Comparison of ENCODE assay signal across 8 cellular contexts in genomic region chr19:36605101-36605838, GRCh38. TPM values are rescaled to one million over a fixed set of nuclear protein-coding genes. Genes with fewer than 3 reads are reported as not detected.
DNase-seq lines count a peak whose midpoint lies in the region; ATAC-seq and TF ChIP-seq lines count a peak whose summit lies in the region.

Gene ZNF382, plus strand, starts transcription at chr19:36605313. Its CDS starts 4,602 bp downstream, at chr19:36609915.

- peak within 1 kb of the TSS; percentile 55 to 85 for H3K4me3 ChIP-seq in gastroesophageal sphincter
- H3K4me3 ChIP-seq in neutrophil (ENCODE audit: low read depth in 1 of 2, low read length in 1 of 2) = peak within 1 kb of the TSS; percentile 75 to 79
- H3K4me3 ChIP-seq in subcutaneous abdominal adipose tissue (ENCODE audit: low read depth in 1 of 5, low read length in 5 of 5) = peak within 1 kb of the TSS; percentile 77 to 92 (median 82)

- TF ChIP-seq POLR2A in gastroesophageal sphincter (IDR thresholded peaks at IDR 0.05) = peak; percentile 34 to 41

- peaks cover 0 to 27% of the 10 kb centered on the region in 2 donors for H3K36me3 ChIP-seq in gastroesophageal sphincter
- H3K36me3 ChIP-seq in neutrophil = no peaks in the 10 kb centered on the region
- H3K36me3 ChIP-seq in subcutaneous abdominal adipose tissue (ENCODE audit: control insufficient read depth in 5 of 5, insufficient read depth in 5 of 5, low read length in 5 of 5) = peaks cover 0 to 20% (median 9%) of the 10 kb centered on the region in 5 donors

- WGBS in gastroesophageal sphincter (ENCODE audit: low coverage in 1 of 2), 2 donors = 8% methylated on average over 4 of the region's 72 CpGs; no CpG with 5 or more reads in 1 of the 2 donors

- POLR2A ChIA-PET in RWPE1 (lab: Yijun Ruan, JAX; ENCODE audit: low non-redundant PET) = no interaction called here

- H3K9ac ChIP-seq in subcutaneous abdominal adipose tissue (ENCODE audit: low read length in 5 of 5) = peak within 1 kb of the TSS in 4 of 5 donors; percentile 29 to 89 (median 82)

- DNase-seq in DMS 273 (lab: John Stamatoyannopoulos, UW; ENCODE audit: unreplicated experiment) (peak; percentile 83), DMS 273 treated with DMSO at 0.1 percent for 48 hours (lab: John Stamatoyannopoulos, UW) (no peak), RWPE1 (ENCODE audit: low spot score) (peak; percentile 36), activated gamma-delta T cell treated with Interleukin-2 at 50 U/mL for 16 hours (peak; percentile 78)

- peaks cover 0 to 22% (median 6%) of the 10 kb centered on the region in 3 donors for H3K4me1 ChIP-seq in gastroesophageal sphincter
- H3K4me1 ChIP-seq in neutrophil (ENCODE audit: control insufficient read depth in 1 of 2, insufficient read depth in 1 of 2, low read depth in 1 of 2, low read length in 1 of 2) = peaks cover 12 to 18% of the 10 kb centered on the region in 2 experiments
- peaks cover 0 to 22% (median 12%) of the 10 kb centered on the region in 5 donors for H3K4me1 ChIP-seq in subcutaneous abdominal adipose tissue (ENCODE audit: control insufficient read depth in 5 of 5, insufficient read depth in 5 of 5, low read length in 5 of 5)

- no peak for TF ChIP-seq EP300 in gastroesophageal sphincter (IDR thresholded peaks at IDR 0.05)

- peak within 1 kb of the TSS; percentile 61 for H3K27ac ChIP-seq in RWPE1
- peak within 1 kb of the TSS; percentile 17 to 90 (median 89) for H3K27ac ChIP-seq in gastroesophageal sphincter
- peak within 1 kb of the TSS; percentile 47 for H3K27ac ChIP-seq in neutrophil
- H3K27ac ChIP-seq in subcutaneous abdominal adipose tissue (ENCODE audit: low read depth, low read length) = peak within 1 kb of the TSS; percentile 49

- H3K9me3 ChIP-seq in gastroesophageal sphincter (no peaks in the 10 kb centered on the region), neutrophil (no peaks in the 10 kb centered on the region), subcutaneous abdominal adipose tissue (ENCODE audit: control insufficient read depth in 5 of 5, low read length in 5 of 5) (peaks cover 2 to 23% (median 16%) of the 10 kb centered on the region in 5 donors)

- TF ChIP-seq CTCF in RWPE1 (conservative IDR thresholded peaks at IDR 0.05; ENCODE audit: low read depth) (no peak), gastroesophageal sphincter (IDR thresholded peaks at IDR 0.05) (no peak), neutrophil (IDR thresholded peaks at IDR 0.05) (no peak)

- CTCF ChIA-PET in RWPE1 (lab: Yijun Ruan, JAX) = interaction anchor here (0.6 kb wide), 1 partner anchor 23 kb away, joined by 3 read pairs; no protein-coding TSS in a partner anchor

- ATAC-seq in HG03135 (IDR thresholded peaks at IDR 0.05; ENCODE audit: unreplicated experiment) (peak; percentile 62), gastroesophageal sphincter (peak; percentile 89)

- H3K27me3 ChIP-seq in gastroesophageal sphincter (no peaks in the 10 kb centered on the region), neutrophil (no peaks in the 10 kb centered on the region), subcutaneous abdominal adipose tissue (ENCODE audit: control insufficient read depth in 5 of 5, insufficient read depth in 4 of 5, low read length in 5 of 5) (no peaks in the 10 kb centered on the region)

RNA-seq across cellular contexts. Expression of gene ZNF382, which starts in this region (rescaled TPM):
- total RNA-seq in gastroesophageal sphincter = 10 to 100 TPM in 2 of 4 donors, 1 to 10 TPM in 2; 6.9 to 26.0 (median 16.6) TPM
